In the genomic region with DNA sequence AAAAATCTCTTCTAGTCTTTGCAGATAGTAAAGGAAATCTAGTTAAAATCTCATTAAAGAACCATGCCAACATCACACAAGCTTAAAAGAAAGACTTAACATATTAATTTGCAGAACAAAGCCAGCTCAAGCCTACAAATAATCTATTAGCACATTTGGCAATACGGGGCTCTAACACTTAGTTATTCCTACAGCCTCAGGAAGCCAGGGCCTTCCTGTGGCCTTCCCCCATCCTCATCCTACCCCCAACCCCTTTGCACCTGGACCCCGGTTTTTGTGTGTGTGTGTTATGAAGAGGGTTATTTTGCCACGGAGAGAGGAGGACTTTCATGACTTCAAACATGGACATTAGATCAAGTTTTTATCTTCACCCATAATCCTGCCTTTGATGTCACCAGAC, we compare ENCODE assay signal across 32 cellular contexts.
"Had no signal": no experiment of that assay in that cellular context is flagged by ENCODE, and none has a peak within 500 bp of the region (broad histone marks: within the 10 kb centered on the region; RNA-seq: fewer than 3 reads in every experiment).

No MANE protein-coding gene starts in this region.

- H3K36me3 Mint-ChIP-seq: activated CD8-positive, alpha-beta memory T cell treated with anti-CD3 and anti-CD28 coated beads, Interleukin-2, amount 10 ng/mL, durations not matched to agents 7 days and 5 days; activated naive CD4-positive, alpha-beta T cell treated with anti-CD3 and anti-CD28 coated beads, Interleukin-2, amount 50 U/mL, for 24 hours; activated naive CD8-positive, alpha-beta T cell treated with anti-CD3 and anti-CD28 coated beads for 36 hours had no signal

- H3K9me3 Mint-ChIP-seq: activated B cell treated with CpG ODN at 0.5 μM for 24 hours; activated naive CD4-positive, alpha-beta T cell treated with anti-CD3 and anti-CD28 coated beads for 36 hours; activated naive CD4-positive, alpha-beta T cell treated with anti-CD3 and anti-CD28 coated beads, Interleukin-2, amount 50 U/mL, for 24 hours; activated naive CD8-positive, alpha-beta T cell treated with anti-CD3 and anti-CD28 coated beads for 36 hours; activated naive CD8-positive, alpha-beta T cell treated with anti-CD3 and anti-CD28 coated beads, Interleukin-2, amount 50 U/mL, for 24 hours; activated T-helper 1 cell treated with anti-CD3 and anti-CD28 coated beads, Interleukin-12 subunit alpha, Interleukin-12 subunit beta, Interleukin-2, Interleukin-4 antibody, amounts not matched to agents 30 ng/mL and 10 ng/mL and 1 ng/mL, durations not matched to agents 14 hours and 24 hours and 36 hours; activated T-helper 2 cell treated with anti-CD3 and anti-CD28 coated beads, Interferon-gamma antibody, Interleukin-2, Interleukin-4, amounts not matched to agents 10 μg/mL and 5 μg/mL and 100 μg/mL, durations not matched to agents 14 hours and 24 hours and 36 hours; effector memory CD8-positive, alpha-beta T cell had no signal

- H3K4me3 ChIP-seq: adrenal gland, body of pancreas, esophagus squamous epithelium, gastroesophageal sphincter, heart right ventricle had no signal

- DNase-seq: activated B cell treated with CpG ODN at 0.5 μM for 24 hours; activated CD4-positive, alpha-beta T cell treated with anti-CD3 and anti-CD28 coated beads for 48 hours; activated CD4-positive, alpha-beta T cell treated with anti-CD3 and anti-CD28 coated beads, Interleukin-2, amount 50 U/mL, for 1 hour; activated CD4-positive, alpha-beta T cell treated with anti-CD3 and anti-CD28 coated beads, Interleukin-2, amount 50 U/mL, for 48 hours; activated CD8-positive, alpha-beta memory T cell treated with anti-CD3 and anti-CD28 coated beads, Interleukin-2, amount 10 ng/mL, durations not matched to agents 7 days and 5 days; activated CD8-positive, alpha-beta memory T cell treated with anti-CD3 and anti-CD28 coated beads, Interleukin-2, amount 50 U/mL, for 4 hours; activated CD8-positive, alpha-beta T cell treated with anti-CD3 and anti-CD28 coated beads, Interleukin-2, amount 10 ng/mL, durations not matched to agents 7 days and 5 days; activated effector memory CD4-positive, alpha-beta T cell treated with anti-CD3 and anti-CD28 coated beads, Interleukin-2, amount 50 U/mL, for 16 hours; activated naive CD4-positive, alpha-beta T cell treated with anti-CD3 and anti-CD28 coated beads for 36 hours; activated naive CD8-positive, alpha-beta T cell treated with anti-CD3 and anti-CD28 coated beads for 36 hours; activated naive CD8-positive, alpha-beta T cell treated with anti-CD3 and anti-CD28 coated beads, Interleukin-2, amount 50 U/mL, for 24 hours; activated T-cell treated with anti-CD3 and anti-CD28 coated beads, Interleukin-2, amount 50 U/mL, for 1 hour; activated T-cell treated with anti-CD3 and anti-CD28 coated beads, Interleukin-2, amount 50 U/mL, for 48 hours; adrenal gland; amygdala; aorta; body of pancreas; caudate nucleus; cortex of kidney; dermis blood vessel endothelial cell; effector CD4-positive, alpha-beta T cell; effector memory CD8-positive, alpha-beta T cell; esophagus squamous epithelium; foreskin melanocyte; heart right ventricle; T-helper 2 cell had no signal

- H3K4me1 ChIP-seq: adrenal gland, body of pancreas, esophagus squamous epithelium, gastroesophageal sphincter, heart right ventricle had no signal

- H3K4me1 Mint-ChIP-seq: activated B cell treated with CpG ODN at 0.5 μM for 24 hours; activated naive CD4-positive, alpha-beta T cell treated with anti-CD3 and anti-CD28 coated beads, Interleukin-2, amount 50 U/mL, for 24 hours; activated naive CD8-positive, alpha-beta T cell treated with anti-CD3 and anti-CD28 coated beads for 36 hours; activated naive CD8-positive, alpha-beta T cell treated with anti-CD3 and anti-CD28 coated beads, Interleukin-2, amount 50 U/mL, for 24 hours had no signal

- H3K4me3 Mint-ChIP-seq: activated B cell treated with CpG ODN at 0.5 μM for 24 hours; activated CD8-positive, alpha-beta memory T cell treated with anti-CD3 and anti-CD28 coated beads, Interleukin-2, amount 10 ng/mL, durations not matched to agents 7 days and 5 days; activated CD8-positive, alpha-beta T cell treated with anti-CD3 and anti-CD28 coated beads, Interleukin-2, amount 10 ng/mL, durations not matched to agents 7 days and 5 days; activated naive CD4-positive, alpha-beta T cell treated with anti-CD3 and anti-CD28 coated beads for 36 hours; activated naive CD4-positive, alpha-beta T cell treated with anti-CD3 and anti-CD28 coated beads, Interleukin-2, amount 50 U/mL, for 24 hours; activated naive CD8-positive, alpha-beta T cell treated with anti-CD3 and anti-CD28 coated beads for 36 hours; activated naive CD8-positive, alpha-beta T cell treated with anti-CD3 and anti-CD28 coated beads, Interleukin-2, amount 50 U/mL, for 24 hours; activated T-helper 1 cell treated with anti-CD3 and anti-CD28 coated beads, Interleukin-12 subunit alpha, Interleukin-12 subunit beta, Interleukin-2, Interleukin-4 antibody, amounts not matched to agents 30 ng/mL and 10 ng/mL and 1 ng/mL, durations not matched to agents 14 hours and 24 hours and 36 hours; effector memory CD8-positive, alpha-beta T cell had no signal

- H3K9me3 ChIP-seq: adrenal gland, body of pancreas, esophagus squamous epithelium, gastroesophageal sphincter had no signal

- H3K27ac Mint-ChIP-seq: activated B cell treated with CpG ODN at 0.5 μM for 24 hours; activated CD8-positive, alpha-beta memory T cell treated with anti-CD3 and anti-CD28 coated beads, Interleukin-2, amount 10 ng/mL, durations not matched to agents 7 days and 5 days; activated CD8-positive, alpha-beta T cell treated with anti-CD3 and anti-CD28 coated beads, Interleukin-2, amount 10 ng/mL, durations not matched to agents 7 days and 5 days; activated naive CD4-positive, alpha-beta T cell treated with anti-CD3 and anti-CD28 coated beads for 36 hours; activated naive CD4-positive, alpha-beta T cell treated with anti-CD3 and anti-CD28 coated beads, Interleukin-2, amount 50 U/mL, for 24 hours; activated naive CD8-positive, alpha-beta T cell treated with anti-CD3 and anti-CD28 coated beads for 36 hours; activated naive CD8-positive, alpha-beta T cell treated with anti-CD3 and anti-CD28 coated beads, Interleukin-2, amount 50 U/mL, for 24 hours; activated T-helper 1 cell treated with anti-CD3 and anti-CD28 coated beads, Interleukin-12 subunit alpha, Interleukin-12 subunit beta, Interleukin-2, Interleukin-4 antibody, amounts not matched to agents 30 ng/mL and 10 ng/mL and 1 ng/mL, durations not matched to agents 14 hours and 24 hours and 36 hours; activated T-helper 2 cell treated with anti-CD3 and anti-CD28 coated beads, Interferon-gamma antibody, Interleukin-2, Interleukin-4, amounts not matched to agents 10 μg/mL and 5 μg/mL and 100 μg/mL, durations not matched to agents 14 hours and 24 hours and 36 hours; effector memory CD8-positive, alpha-beta T cell had no signal

- H3K27ac ChIP-seq: adrenal gland, body of pancreas, epithelial cell of prostate, esophagus squamous epithelium, gastroesophageal sphincter, heart right ventricle had no signal

- ATAC-seq: activated CD4-positive, CD25-positive, alpha-beta regulatory T cell treated with anti-CD3 and anti-CD28 coated beads, Interleukin-2, amount 50 U/mL, for 24 hours; activated CD8-positive, alpha-beta memory T cell treated with anti-CD3 and anti-CD28 coated beads, Interleukin-2, amount 10 ng/mL, durations not matched to agents 7 days and 5 days; activated CD8-positive, alpha-beta T cell treated with anti-CD3 and anti-CD28 coated beads, Interleukin-2, amount 10 ng/mL, durations not matched to agents 7 days and 5 days; activated naive CD8-positive, alpha-beta T cell treated with anti-CD3 and anti-CD28 coated beads, Interleukin-2, amount 50 U/mL, for 24 hours; body of pancreas; effector memory CD8-positive, alpha-beta T cell; gastroesophageal sphincter; heart right ventricle had no signal

- H3K36me3 ChIP-seq: adrenal gland, esophagus squamous epithelium, gastroesophageal sphincter, heart right ventricle had no signal

- H3K27me3 ChIP-seq: adrenal gland, body of pancreas, esophagus squamous epithelium had no signal
